ENCODE assay signal across 8 cellular contexts in the genomic region with DNA sequence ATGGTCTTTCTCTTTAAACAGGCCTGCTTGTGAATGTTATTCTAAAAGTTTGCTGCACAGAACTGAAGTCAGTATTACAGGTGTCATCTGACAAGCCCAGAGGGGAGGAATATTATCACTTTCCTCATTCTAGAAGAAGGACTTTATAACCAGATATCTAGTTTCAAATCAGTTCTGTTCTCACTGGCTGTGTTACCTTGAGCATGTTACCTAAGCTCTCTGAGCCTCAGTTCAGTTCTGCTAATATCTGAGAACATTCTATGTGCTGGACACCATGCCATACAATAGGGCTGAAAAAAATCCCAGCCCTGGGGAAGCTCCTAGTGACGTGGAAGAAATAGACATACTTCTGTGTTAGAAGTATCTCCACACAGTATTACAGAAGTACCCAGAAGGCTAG.
"Had no signal": no experiment of that assay in that cellular context is flagged by ENCODE, and none has a peak within 500 bp of the region (broad histone marks: within the 10 kb centered on the region; RNA-seq: fewer than 3 reads in every experiment).

No MANE protein-coding gene starts in this region.

- FAIRE-seq: G401.6, GM12878, GM12891, GM12892, GM18507, GM19239 had no signal

- ATAC-seq: GM12878 had no signal

- DNase-seq: GDM1, GF-D8 had no signal

- H3K4me3 ChIP-seq: GM12878 had no signal
